8 cellular contexts compared by ENCODE assay signal in genomic region chr9:137130176-137130755, GRCh38. TPM values are rescaled to one million over a fixed set of nuclear protein-coding genes. Genes with fewer than 3 reads are reported as not detected.
DNase-seq lines count a peak whose midpoint lies in the region; ATAC-seq and TF ChIP-seq lines count a peak whose summit lies in the region.

No MANE protein-coding gene starts in this region.

- no peak overlapping the region for H3K27ac ChIP-seq in mesenchymal stem cell (ENCODE audit: low read length, poor library complexity, severe bottlenecking)

- peak overlapping the region; percentile 55 for H4K91ac ChIP-seq in mesenchymal stem cell (ENCODE audit: low read length)

- H2BK15ac ChIP-seq in mesenchymal stem cell (ENCODE audit: low read depth, poor library complexity, severe bottlenecking): peak overlapping the region; percentile 44

- peak overlapping the region; percentile 80 to 89 for H3K4ac ChIP-seq in mesenchymal stem cell (ENCODE audit: low read depth in 1 of 2, low read length in 2 of 2)

- peak overlapping the region in 1 of 2 experiments; percentile 42 for H2BK12ac ChIP-seq in mesenchymal stem cell (ENCODE audit: low read length in 2 of 2)

- ATAC-seq in HG03378 (IDR thresholded peaks at IDR 0.05; ENCODE audit: unreplicated experiment): peak; percentile 5

- peaks cover 0 to 8% of the 10 kb centered on the region in 2 experiments for H3K36me3 ChIP-seq in mesenchymal stem cell (ENCODE audit: control insufficient read depth in 1 of 2, insufficient read depth in 2 of 2, low read depth in 1 of 2, low read length in 2 of 2)

- H2BK5ac ChIP-seq in mesenchymal stem cell (ENCODE audit: low read depth, low read length, poor library complexity, severe bottlenecking): no peak overlapping the region

- H2BK120ac ChIP-seq in mesenchymal stem cell (ENCODE audit: low read depth, low read length): peak overlapping the region; percentile 64

- in situ Hi-C loops in astrocyte of the spinal cord (cut with HindIII; ENCODE audit: low sequenced_read_pairs): no loop called here

- peak overlapping the region; percentile 92 for H4K8ac ChIP-seq in mesenchymal stem cell (ENCODE audit: low read length)

- H3K79me1 ChIP-seq in mesenchymal stem cell (replicated peaks; ENCODE audit: low read length, poor library complexity, severe bottlenecking): peaks cover 12% of the 10 kb centered on the region

- no peaks in the 10 kb centered on the region for H3K9me3 ChIP-seq in mesenchymal stem cell (ENCODE audit: control insufficient read depth, low read length)

- 8% methylated on average over 58 of the region's 58 CpGs for WGBS in mesenchymal stem cell

- DNase-seq in NCI-H2227 (lab: John Stamatoyannopoulos, UW; ENCODE audit: unreplicated experiment) (peak; percentile 26), NCI-H2227 treated with DMSO at 0.1 percent for 48 hours (lab: John Stamatoyannopoulos, UW) (no peak), astrocyte of the spinal cord (ENCODE audit: low read depth, low spot score) (no peak), mesenchymal stem cell (peak; percentile 18), NCI-H1105 treated with DMSO at 0.1 percent for 48 hours (lab: John Stamatoyannopoulos, UW) (no peak), NCI-H2171 treated with DMSO at 0.1 percent for 48 hours (lab: John Stamatoyannopoulos, UW) (no peak), NCI-H1105 (lab: John Stamatoyannopoulos, UW) (no peak)

- H2AFZ ChIP-seq in mesenchymal stem cell (ENCODE audit: low read depth, low read length): peak overlapping the region; percentile 86

- no peaks in the 10 kb centered on the region for H3K27me3 ChIP-seq in mesenchymal stem cell (ENCODE audit: control insufficient read depth in 1 of 2, insufficient read depth in 1 of 2, low read length in 2 of 2)

- peak overlapping the region; percentile 91 for H3K9ac ChIP-seq in mesenchymal stem cell (ENCODE audit: low read length)

- H3K14ac ChIP-seq in mesenchymal stem cell (ENCODE audit: low read length in 2 of 2): peak overlapping the region in 1 of 2 experiments; percentile 72

- peak overlapping the region; percentile 71 to 91 for H3K18ac ChIP-seq in mesenchymal stem cell (ENCODE audit: low read depth in 1 of 2, low read length in 2 of 2)

- no peak for TF ChIP-seq CTCF in astrocyte of the spinal cord (IDR thresholded peaks at IDR 0.05; ENCODE audit: low read depth, low read length)

- peak overlapping the region; percentile 71 for H3K4me2 ChIP-seq in mesenchymal stem cell (ENCODE audit: low read length, poor library complexity, severe bottlenecking)

- no peak overlapping the region for H2AK5ac ChIP-seq in mesenchymal stem cell (ENCODE audit: low read length, severe bottlenecking)

- peak overlapping the region; percentile 74 for H3K4me3 ChIP-seq in astrocyte of the spinal cord (ENCODE audit: low read depth, low read length)
- H3K4me3 ChIP-seq in mesenchymal stem cell (ENCODE audit: insufficient read depth in 1 of 2, low read depth in 1 of 2, low read length in 2 of 2): peak overlapping the region; percentile 78 to 92

- peak overlapping the region in 1 of 2 experiments; percentile 70 for H3K23ac ChIP-seq in mesenchymal stem cell (ENCODE audit: low read length in 2 of 2)

- peaks cover 22% of the 10 kb centered on the region for H3K4me1 ChIP-seq in mesenchymal stem cell (ENCODE audit: control insufficient read depth, insufficient read depth, low read depth, low read length)

RNA-seq across cellular contexts. Expression of gene GRIN1, which starts 8.7 kb away (rescaled TPM):
- 0.07 TPM for polyA plus RNA-seq in mesenchymal stem cell (2013, experiment 1 of 2)
- 0.01 TPM for polyA plus RNA-seq in mesenchymal stem cell (2013, experiment 2 of 2)

RNA-seq across cellular contexts. Expression of gene DPP7, which starts 15.7 kb away (rescaled TPM):
- polyA plus RNA-seq in mesenchymal stem cell (2013, experiment 1 of 2): 101 TPM
- 96.2 TPM for polyA plus RNA-seq in mesenchymal stem cell (2013, experiment 2 of 2)

RNA-seq across cellular contexts. Expression of gene LRRC26, which starts 39.6 kb away (rescaled TPM):
- polyA plus RNA-seq in mesenchymal stem cell (2013, experiment 1 of 2): not detected
- polyA plus RNA-seq in mesenchymal stem cell (2013, experiment 2 of 2): not detected

RNA-seq across cellular contexts. Expression of gene TMEM210, which starts 41.6 kb away (rescaled TPM):
- polyA plus RNA-seq in mesenchymal stem cell (2013, experiment 1 of 2): not detected
- not detected for polyA plus RNA-seq in mesenchymal stem cell (2013, experiment 2 of 2)

RNA-seq across cellular contexts. Expression of gene MAN1B1, which starts 43.5 kb away (rescaled TPM):
- polyA plus RNA-seq in mesenchymal stem cell (2013, experiment 1 of 2): 67.1 TPM
- polyA plus RNA-seq in mesenchymal stem cell (2013, experiment 2 of 2): 66.3 TPM

Comparison
In these comparisons a context has a peak if more than half of its experiments do, and no peak if none do; other contexts are left out.
1. DNase-seq: peak in NCI-H2227 (single experiment) and mesenchymal stem cell (single experiment); none in NCI-H2227 treated with DMSO at 0.1 percent for 48 hours (single experiment), astrocyte of the spinal cord (single experiment), NCI-H1105 treated with DMSO at 0.1 percent for 48 hours (single experiment), NCI-H2171 treated with DMSO at 0.1 percent for 48 hours (single experiment) and NCI-H1105 (single experiment).